ENCODE assay signal across 21 cellular contexts in genomic region chr11:76010051-76010450, GRCh38.
"Had no signal": no experiment of that assay in that cellular context is flagged by ENCODE, and none has a peak within 500 bp of the region (broad histone marks: within the 10 kb centered on the region; RNA-seq: fewer than 3 reads in every experiment).

No MANE protein-coding gene starts in this region.

- H3K27me3 ChIP-seq: SJSA1 had no signal

- H3K4me3 ChIP-seq: PC-9, SJSA1, SK-N-MC had no signal

- FAIRE-seq: RCC 7860 had no signal

- DNase-seq: KBM-7, MV-4-11, NCI-H1048, NCI-H1105, NCI-H1417, NCI-H146, NCI-H1694 treated with DMSO at 0.1 percent for 48 hours, NCI-H1930, NCI-H2081, NCI-H2107, NCI-H2227 treated with DMSO at 0.1 percent for 48 hours, NCI-H524, NCI-H526 treated with DMSO at 0.1 percent for 48 hours, NCI-H748 treated with DMSO at 0.1 percent for 48 hours, PC-9, Right ventricle myocardium superior, RPMI8226, SIG-M5 had no signal

- H3K36me3 ChIP-seq: SJSA1 had no signal

- H3K27ac ChIP-seq: PC-9, SJSA1, SK-N-MC had no signal

- H3K4me1 ChIP-seq: SJSA1 had no signal

- H3K9me3 ChIP-seq: SJSA1 had no signal
